ENCODE assay signal across 14 cellular contexts in the genomic region with DNA sequence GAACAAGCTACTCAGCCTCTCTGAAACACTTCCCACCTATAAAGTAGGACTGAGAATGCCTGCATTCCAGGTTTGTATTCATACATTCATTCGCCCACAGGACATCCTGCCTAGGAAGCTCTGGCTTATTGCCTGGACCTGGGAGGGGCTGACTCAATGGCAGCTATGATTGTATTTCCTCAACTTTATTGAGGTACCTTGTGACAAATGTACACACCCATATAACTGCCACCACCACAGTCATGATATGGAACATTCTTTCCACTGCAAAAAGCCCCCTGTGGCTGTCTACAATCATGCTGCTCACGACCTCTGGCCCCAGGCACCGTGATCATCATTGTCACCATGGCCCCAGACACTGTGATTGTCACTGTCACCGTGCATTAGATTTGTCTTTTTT.
DNase-seq lines count a peak whose midpoint lies in the region; ATAC-seq, FAIRE-seq and TF ChIP-seq lines count a peak whose summit lies in the region.
"Had no signal": no experiment of that assay in that cellular context is flagged by ENCODE, and none has a peak within 500 bp of the region (broad histone marks: within the 10 kb centered on the region; RNA-seq: fewer than 3 reads in every experiment).

No MANE protein-coding gene starts in this region.

- no peaks in the 10 kb centered on the region for H3K36me3 Mint-ChIP-seq in activated CD4-positive, alpha-beta T cell treated with anti-CD3 and anti-CD28 coated beads, Interleukin-2, amount 10 ng/mL, durations not matched to agents 7 days and 5 days (ENCODE audit: low read depth)
- no peaks in the 10 kb centered on the region for H3K36me3 Mint-ChIP-seq in T-helper 2 cell treated with Interferon-gamma antibody and Interleukin-4, amounts not matched to agents 5 μg/mL and 100 μg/mL, for 36 hours (ENCODE audit: low read depth)

- H3K27ac ChIP-seq in gastroesophageal sphincter = peak overlapping the region in 2 of 4 donors; percentile 10 to 27
- H3K27ac ChIP-seq in small intestine (ENCODE audit: low read depth in 1 of 2, low read length in 1 of 2) = peak overlapping the region in 1 of 2 donors; percentile 46
- H3K27ac ChIP-seq: HL-60, right lobe of liver had no signal

- H3K36me3 ChIP-seq in gastroesophageal sphincter (peaks cover 0 to under 1% of the 10 kb centered on the region in 2 donors), small intestine (ENCODE audit: control insufficient read depth in 2 of 2, insufficient read depth in 2 of 2, low read length in 2 of 2) (no peaks in the 10 kb centered on the region)
- H3K36me3 ChIP-seq: right lobe of liver had no signal

- H3K27me3 Mint-ChIP-seq in activated CD4-positive, alpha-beta T cell treated with anti-CD3 and anti-CD28 coated beads, Interleukin-2, amount 10 ng/mL, durations not matched to agents 7 days and 5 days = no peaks in the 10 kb centered on the region
- no peaks in the 10 kb centered on the region for H3K27me3 Mint-ChIP-seq in T-helper 2 cell treated with Interferon-gamma antibody and Interleukin-4, amounts not matched to agents 5 μg/mL and 100 μg/mL, for 36 hours (ENCODE audit: low read depth)

- no peak for FAIRE-seq in small intestine (lab: Jason Lieb, UNC)
- FAIRE-seq: frontal cortex had no signal

- POLR2A ChIA-PET in activated CD4-positive, alpha-beta T cell treated with anti-CD3 and anti-CD28 coated beads, Interleukin-2, amount 10 ng/mL, durations not matched to agents 7 days and 5 days (lab: Charles Lee) = interaction anchor here (0.6 kb wide), 1 partner anchor 74 kb away, joined by 10 read pairs; no protein-coding TSS in a partner anchor

- no peak for TF ChIP-seq EP300 in gastroesophageal sphincter (IDR thresholded peaks at IDR 0.05)

- H3K4me1 ChIP-seq in gastroesophageal sphincter = peaks cover 0 to 5% (median 0%) of the 10 kb centered on the region in 3 donors
- H3K4me1 ChIP-seq in small intestine (ENCODE audit: control insufficient read depth in 2 of 2, insufficient read depth in 1 of 2, low read depth in 1 of 2, low read length in 1 of 2) = peaks cover 0 to 4% of the 10 kb centered on the region in 2 donors
- H3K4me1 ChIP-seq: right lobe of liver had no signal

- ATAC-seq in gastroesophageal sphincter (peak; percentile 51), GM21576 (IDR thresholded peaks at IDR 0.05; ENCODE audit: unreplicated experiment) (no peak), HG02571 (IDR thresholded peaks at IDR 0.05; ENCODE audit: unreplicated experiment) (no peak)

- WGBS in gastroesophageal sphincter (ENCODE audit: low coverage in 1 of 2), 2 donors = 61 to 83% methylated on average over 4 of the region's 4 CpGs
- WGBS in small intestine, 3 donors = 15 to 45% (median 18%) methylated on average over 4 of the region's 4 CpGs

- H3K4me3 ChIP-seq in gastroesophageal sphincter = no peak overlapping the region
- H3K4me3 ChIP-seq in small intestine (ENCODE audit: low read depth in 1 of 2, low read length in 2 of 2) = no peak overlapping the region
- H3K4me3 ChIP-seq: right lobe of liver had no signal

- H3K9me3 ChIP-seq in gastroesophageal sphincter (peaks cover 0 to 26% (median 0%) of the 10 kb centered on the region in 3 donors), small intestine (ENCODE audit: control insufficient read depth, low read depth) (no peaks in the 10 kb centered on the region)

- H3K27ac Mint-ChIP-seq in activated CD4-positive, alpha-beta T cell treated with anti-CD3 and anti-CD28 coated beads, Interleukin-2, amount 10 ng/mL, durations not matched to agents 7 days and 5 days = no peak overlapping the region
- no peak overlapping the region for H3K27ac Mint-ChIP-seq in T-helper 2 cell treated with Interferon-gamma antibody and Interleukin-4, amounts not matched to agents 5 μg/mL and 100 μg/mL, for 36 hours

- no peak overlapping the region for H3K4me3 Mint-ChIP-seq in activated CD4-positive, alpha-beta T cell treated with anti-CD3 and anti-CD28 coated beads, Interleukin-2, amount 10 ng/mL, durations not matched to agents 7 days and 5 days
- H3K4me3 Mint-ChIP-seq in T-helper 2 cell treated with Interferon-gamma antibody and Interleukin-4, amounts not matched to agents 5 μg/mL and 100 μg/mL, for 36 hours = no peak overlapping the region

- peak; percentile 42 for DNase-seq in activated CD4-positive, alpha-beta T cell treated with anti-CD3 and anti-CD28 coated beads, Interleukin-2, amount 10 ng/mL, durations not matched to agents 7 days and 5 days
- no peak for DNase-seq in activated CD4-positive, alpha-beta T cell treated with anti-CD3 and anti-CD28 coated beads, Interleukin-2, amount 50 U/mL, for 1 hour
- peak; percentile 29 for DNase-seq in T-helper 2 cell treated with Interferon-gamma antibody and Interleukin-4, amounts not matched to agents 5 μg/mL and 100 μg/mL, for 36 hours (ENCODE audit: low spot score)
- DNase-seq in small intestine = peak; percentile 65
- DNase-seq in NCI-H748 treated with DMSO at 0.1 percent for 48 hours (lab: John Stamatoyannopoulos, UW) = no peak
- DNase-seq: caudate nucleus, NCI-H1436, T-helper 9 cell had no signal

- no peak for TF ChIP-seq POLR2A in gastroesophageal sphincter (IDR thresholded peaks at IDR 0.05)

- H3K4me1 Mint-ChIP-seq in activated CD4-positive, alpha-beta T cell treated with anti-CD3 and anti-CD28 coated beads, Interleukin-2, amount 10 ng/mL, durations not matched to agents 7 days and 5 days = no peaks in the 10 kb centered on the region
- H3K4me1 Mint-ChIP-seq in T-helper 2 cell treated with Interferon-gamma antibody and Interleukin-4, amounts not matched to agents 5 μg/mL and 100 μg/mL, for 36 hours (ENCODE audit: low read depth) = no peaks in the 10 kb centered on the region

- CTCF ChIA-PET in activated CD4-positive, alpha-beta T cell treated with anti-CD3 and anti-CD28 coated beads, Interleukin-2, amount 10 ng/mL, durations not matched to agents 7 days and 5 days (lab: Charles Lee) = no interaction called here

- H3K27me3 ChIP-seq in gastroesophageal sphincter (no peaks in the 10 kb centered on the region), small intestine (ENCODE audit: control insufficient read depth in 2 of 2, insufficient read depth in 2 of 2, low read length in 2 of 2) (no peaks in the 10 kb centered on the region)
- H3K27me3 ChIP-seq: right lobe of liver had no signal

- H3K9me3 Mint-ChIP-seq in activated CD4-positive, alpha-beta T cell treated with anti-CD3 and anti-CD28 coated beads, Interleukin-2, amount 10 ng/mL, durations not matched to agents 7 days and 5 days = peaks cover 15% of the 10 kb centered on the region
- peaks cover 18% of the 10 kb centered on the region for H3K9me3 Mint-ChIP-seq in T-helper 2 cell treated with Interferon-gamma antibody and Interleukin-4, amounts not matched to agents 5 μg/mL and 100 μg/mL, for 36 hours

- no peak for TF ChIP-seq CTCF in gastroesophageal sphincter (IDR thresholded peaks at IDR 0.05)

Comparison
In these comparisons a context has a peak if more than half of its experiments do, and no peak if none do; other contexts are left out.
1. DNase-seq: peak in activated CD4-positive, alpha-beta T cell treated with anti-CD3 and anti-CD28 coated beads, Interleukin-2, amount 10 ng/mL, durations not matched to agents 7 days and 5 days (single experiment), T-helper 2 cell treated with Interferon-gamma antibody and Interleukin-4, amounts not matched to agents 5 μg/mL and 100 μg/mL, for 36 hours (single experiment) and small intestine (single experiment); none in activated CD4-positive, alpha-beta T cell treated with anti-CD3 and anti-CD28 coated beads, Interleukin-2, amount 50 U/mL, for 1 hour (single experiment) and NCI-H748 treated with DMSO at 0.1 percent for 48 hours (single experiment).